Comparison of ENCODE assay signal across 9 cellular contexts in the genomic region with DNA sequence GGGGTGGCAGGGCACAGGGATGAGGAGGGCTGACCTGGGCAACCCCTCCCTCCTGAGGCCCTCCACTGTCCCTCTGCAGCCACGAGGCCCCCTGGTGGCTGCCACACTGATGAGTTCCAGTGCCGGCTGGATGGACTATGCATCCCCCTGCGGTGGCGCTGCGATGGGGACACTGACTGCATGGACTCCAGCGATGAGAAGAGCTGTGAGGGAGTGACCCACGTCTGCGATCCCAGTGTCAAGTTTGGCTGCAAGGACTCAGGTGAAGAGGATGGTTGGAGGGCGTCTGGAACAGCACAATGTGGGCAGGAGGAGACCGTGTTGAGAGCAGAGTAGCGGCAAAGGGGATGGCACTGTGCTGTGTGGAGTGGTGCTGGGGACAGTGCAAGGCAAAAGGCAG. TPM values are rescaled to one million over a fixed set of nuclear protein-coding genes. Genes with fewer than 3 reads are reported as not detected.
DNase-seq lines count a peak whose midpoint lies in the region; ATAC-seq, FAIRE-seq and TF ChIP-seq lines count a peak whose summit lies in the region.
"Had no signal": no experiment of that assay in that cellular context is flagged by ENCODE, and none has a peak within 500 bp of the region (broad histone marks: within the 10 kb centered on the region; RNA-seq: fewer than 3 reads in every experiment).

No MANE protein-coding gene starts in this region.

- no peaks in the 10 kb centered on the region for H3K9me2 ChIP-seq in OCI-LY7 (ENCODE audit: insufficient read depth, low read length)

- no peak overlapping the region for H3K27ac ChIP-seq in OCI-LY7 (ENCODE audit: low read depth, low read length, poor library complexity, severe bottlenecking)
- peak overlapping the region; percentile 39 for H3K27ac ChIP-seq in cingulate gyrus (ENCODE audit: low read depth, low read length)

- peaks cover 21% of the 10 kb centered on the region for H3K4me1 ChIP-seq in OCI-LY7 (ENCODE audit: insufficient read depth, low read length, poor library complexity, severe bottlenecking)

- TF ChIP-seq POLR2A in GM12892 (IDR thresholded peaks at IDR 0.05; ENCODE audit: low read depth, low read length) = no peak
- no peak for TF ChIP-seq POLR2A in GM18505 (IDR thresholded peaks at IDR 0.05; ENCODE audit: borderline replicate concordance, extremely low read depth, insufficient read depth, insufficient read length)

- H3K27ac Mint-ChIP-seq in nephron = peak overlapping the region in 1 of 3 experiments; percentile 1

- no peak overlapping the region for H3K4me3 Mint-ChIP-seq in nephron

- H4K20me1 ChIP-seq in OCI-LY7 (ENCODE audit: insufficient read depth, low read length) = no peaks in the 10 kb centered on the region

- no peak overlapping the region for H3K4me2 ChIP-seq in OCI-LY7 (ENCODE audit: low read length)

- CTCF ChIA-PET in OCI-LY7 (lab: Charles Lee; ENCODE audit: unreplicated experiment) = no interaction called here

- no peaks in the 10 kb centered on the region for H3K27me3 Mint-ChIP-seq in nephron (ENCODE audit: low read depth)

- no peak overlapping the region for H3K4me3 ChIP-seq in OCI-LY7 (ENCODE audit: low read depth, low read length, poor library complexity, severe bottlenecking)

- H3K4me1 Mint-ChIP-seq in nephron = peaks cover 31% of the 10 kb centered on the region

- intact Hi-C loops in OCI-LY7 (cut with micrococcal nuclease; ENCODE audit: unreplicated experiment) = no loop called here

- H3K79me2 ChIP-seq in OCI-LY7 (ENCODE audit: insufficient read depth, low read depth, low read length) = no peaks in the 10 kb centered on the region

- POLR2A ChIA-PET in OCI-LY7 (lab: Charles Lee) = no interaction called here

- TF ChIP-seq CTCF in OCI-LY7 (conservative IDR thresholded peaks at IDR 0.05; ENCODE audit: low read length) (peak; percentile 77), nephron (IDR thresholded peaks at IDR 0.05; ENCODE audit: unreplicated experiment in 3 of 3) (peak; percentile 37 to 55 (median 46))

- H3K9me3 ChIP-seq in OCI-LY7 (ENCODE audit: low read length) = no peaks in the 10 kb centered on the region

- no peaks in the 10 kb centered on the region for H3K36me3 ChIP-seq in OCI-LY7 (ENCODE audit: insufficient read depth, low read length)

- H3K9me3 Mint-ChIP-seq in nephron = no peaks in the 10 kb centered on the region

- ATAC-seq in GM18505 (IDR thresholded peaks at IDR 0.05; ENCODE audit: unreplicated experiment) = no peak

- H3K36me3 Mint-ChIP-seq in nephron (ENCODE audit: low read depth) = peaks cover 53% of the 10 kb centered on the region

- H2AFZ ChIP-seq in OCI-LY7 (ENCODE audit: low read length) = no peak overlapping the region

- BruUV-seq in OCI-LY7 (replicated peaks; lab: Mats Ljungman, UMichigan) = no TSS peak

- peak; percentile 7 for DNase-seq in NCI-H510A treated with DMSO at 0.1 percent for 48 hours (lab: John Stamatoyannopoulos, UW)
- no peak for DNase-seq in NCI-H510A (lab: John Stamatoyannopoulos, UW)
- peak; percentile 24 for DNase-seq in OCI-LY7 (ENCODE audit: low spot score)
- DNase-seq in GM12892 (ENCODE audit: insufficient read length) = no peak
- no peak for DNase-seq in NCI-H146 treated with DMSO at 0.1 percent for 48 hours (lab: John Stamatoyannopoulos, UW; ENCODE audit: unreplicated experiment)

- no peak for FAIRE-seq in GM12892 (lab: Jason Lieb, UNC)

RNA-seq across cellular contexts. Expression of a gene that starts 25.7 kb away (rescaled TPM):
- total RNA-seq in OCI-LY7 (2014; rRNA removed; shearing (Covaris generic)) = not detected in 2 replicates
- not detected in 2 replicates for total RNA-seq in OCI-LY7 (2022)
- not detected for polyA plus RNA-seq in GM12892 (2012; ENCODE audit: missing spikeins)
- total RNA-seq: renal cortical epithelial cell had no signal

RNA-seq across cellular contexts. Expression of a gene that starts 43.5 kb away (rescaled TPM):
- 4.7 and 5.3 TPM in 2 replicates for total RNA-seq in OCI-LY7 (2014; rRNA removed; shearing (Covaris generic))
- 9.8 and 10.5 TPM in 2 replicates for total RNA-seq in OCI-LY7 (2022)
- not detected for polyA plus RNA-seq in GM12892 (2012; ENCODE audit: missing spikeins)

RNA-seq across cellular contexts. Expression of a gene that starts 44.8 kb away (rescaled TPM):
- 1.1 and 2.2 TPM in 2 replicates for total RNA-seq in OCI-LY7 (2014; rRNA removed; shearing (Covaris generic))
- 2.3 and 4.4 TPM in 2 replicates for total RNA-seq in OCI-LY7 (2022)
- polyA plus RNA-seq in GM12892 (2012; ENCODE audit: missing spikeins) = 0.34 TPM

RNA-seq across cellular contexts. Expression of a gene that starts 56.4 kb away (rescaled TPM):
- total RNA-seq in OCI-LY7 (2014; rRNA removed; shearing (Covaris generic)) = 394 and 400 TPM in 2 replicates
- total RNA-seq in OCI-LY7 (2022) = 415 and 438 TPM in 2 replicates
- 151 TPM for polyA plus RNA-seq in GM12892 (2012; ENCODE audit: missing spikeins)

Comparison
In these comparisons a context has a peak if more than half of its experiments do, and no peak if none do; other contexts are left out.
1. DNase-seq: peak in NCI-H510A treated with DMSO at 0.1 percent for 48 hours (single experiment) and OCI-LY7 (single experiment); none in NCI-H510A (single experiment), GM12892 (single experiment) and NCI-H146 treated with DMSO at 0.1 percent for 48 hours (single experiment).